ENCODE assay signal across 28 cellular contexts in the genomic region with DNA sequence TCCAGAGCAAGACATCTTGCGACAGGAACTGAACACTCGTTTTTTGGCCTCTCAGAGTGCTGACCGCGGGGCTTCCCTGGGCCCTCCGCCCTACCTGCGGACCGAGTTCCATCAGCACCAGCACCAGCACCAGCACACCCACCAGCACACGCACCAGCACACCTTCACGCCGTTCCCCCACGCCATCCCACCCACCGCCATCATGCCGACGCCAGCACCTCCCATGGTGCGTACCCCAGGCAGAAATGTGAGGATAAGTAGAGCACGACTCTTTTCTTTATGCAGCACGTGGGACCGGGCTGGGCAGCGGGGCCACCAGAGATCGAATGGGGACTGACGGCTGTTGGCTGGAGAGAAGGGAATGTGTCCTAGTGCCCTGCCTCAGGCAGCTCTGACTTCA.
"Had no signal": no experiment of that assay in that cellular context is flagged by ENCODE, and none has a peak within 500 bp of the region (broad histone marks: within the 10 kb centered on the region; RNA-seq: fewer than 3 reads in every experiment).

No MANE protein-coding gene starts in this region.

- DNase-seq: activated CD4-positive, alpha-beta T cell treated with anti-CD3 and anti-CD28 coated beads, Interleukin-2, amount 10 ng/mL, durations not matched to agents 24 days and 14 days; activated CD4-positive, alpha-beta T cell treated with anti-CD3 and anti-CD28 coated beads, Interleukin-2, amount 50 U/mL, for 4 hours; activated CD8-positive, alpha-beta T cell treated with anti-CD3 and anti-CD28 coated beads for 36 hours; activated gamma-delta T cell treated with Interleukin-2 at 50 U/mL for 16 hours; activated naive CD4-positive, alpha-beta T cell treated with anti-CD3 and anti-CD28 coated beads for 36 hours; activated T-cell treated with anti-CD3 and anti-CD28 coated beads, Interleukin-2, amount 50 U/mL, for 1 hour; adrenal gland; body of pancreas; IMR-90; Karpas-422; NCI-H1105 treated with DMSO at 0.1 percent for 48 hours; NCI-H1436; NCI-H1694; NCI-H1930; NCI-H2081 treated with DMSO at 0.1 percent for 48 hours; NCI-H226; NCI-H446 treated with DMSO at 0.1 percent for 48 hours; NCI-H524; NCI-H69; SHP77 treated with DMSO at 0.1 percent for 48 hours; SK-N-SH; T-helper 1 cell; T1000 had no signal

- H3K27ac Mint-ChIP-seq: activated CD4-positive, alpha-beta T cell treated with anti-CD3 and anti-CD28 coated beads, Interleukin-2, amount 10 ng/mL, durations not matched to agents 24 days and 14 days; activated CD8-positive, alpha-beta T cell treated with anti-CD3 and anti-CD28 coated beads for 36 hours; activated naive CD4-positive, alpha-beta T cell treated with anti-CD3 and anti-CD28 coated beads for 36 hours; activated naive CD4-positive, alpha-beta T cell treated with anti-CD3 and anti-CD28 coated beads, Interleukin-2, amount 50 U/mL, for 72 hours; activated T-helper 1 cell treated with anti-CD3 and anti-CD28 coated beads, Interleukin-12 subunit alpha, Interleukin-12 subunit beta, Interleukin-2, Interleukin-4 antibody, amounts not matched to agents 30 ng/mL and 10 ng/mL and 1 ng/mL, durations not matched to agents 14 hours and 24 hours and 36 hours had no signal

- H3K4me3 ChIP-seq: adrenal gland, body of pancreas, breast epithelium, K562, SJSA1 had no signal

- H3K27me3 ChIP-seq: adrenal gland, body of pancreas, breast epithelium, SJSA1 had no signal

- H3K27me3 Mint-ChIP-seq: activated CD4-positive, alpha-beta T cell treated with anti-CD3 and anti-CD28 coated beads, Interleukin-2, amount 10 ng/mL, durations not matched to agents 24 days and 14 days; activated CD8-positive, alpha-beta T cell treated with anti-CD3 and anti-CD28 coated beads for 36 hours had no signal

- H3K27ac ChIP-seq: adrenal gland, body of pancreas, breast epithelium, SJSA1 had no signal

- H3K36me3 ChIP-seq: breast epithelium, SJSA1 had no signal

- H3K9me3 ChIP-seq: adrenal gland, body of pancreas, breast epithelium, SK-N-SH had no signal

- H3K4me2 ChIP-seq: SK-N-SH had no signal

- H3K9me3 Mint-ChIP-seq: activated CD4-positive, alpha-beta T cell treated with anti-CD3 and anti-CD28 coated beads, Interleukin-2, amount 10 ng/mL, durations not matched to agents 24 days and 14 days; activated CD8-positive, alpha-beta T cell treated with anti-CD3 and anti-CD28 coated beads for 36 hours; activated naive CD4-positive, alpha-beta T cell treated with anti-CD3 and anti-CD28 coated beads for 36 hours; activated naive CD4-positive, alpha-beta T cell treated with anti-CD3 and anti-CD28 coated beads, Interleukin-2, amount 50 U/mL, for 72 hours; activated T-helper 1 cell treated with anti-CD3 and anti-CD28 coated beads, Interleukin-12 subunit alpha, Interleukin-12 subunit beta, Interleukin-2, Interleukin-4 antibody, amounts not matched to agents 30 ng/mL and 10 ng/mL and 1 ng/mL, durations not matched to agents 14 hours and 24 hours and 36 hours had no signal

- H3K9ac ChIP-seq: SK-N-SH had no signal

- H3K4me3 Mint-ChIP-seq: activated CD4-positive, alpha-beta T cell treated with anti-CD3 and anti-CD28 coated beads, Interleukin-2, amount 10 ng/mL, durations not matched to agents 24 days and 14 days; activated CD8-positive, alpha-beta T cell treated with anti-CD3 and anti-CD28 coated beads for 36 hours; activated naive CD4-positive, alpha-beta T cell treated with anti-CD3 and anti-CD28 coated beads for 36 hours; activated T-helper 1 cell treated with anti-CD3 and anti-CD28 coated beads, Interleukin-12 subunit alpha, Interleukin-12 subunit beta, Interleukin-2, Interleukin-4 antibody, amounts not matched to agents 30 ng/mL and 10 ng/mL and 1 ng/mL, durations not matched to agents 14 hours and 24 hours and 36 hours had no signal

- H3K4me1 ChIP-seq: adrenal gland, body of pancreas, breast epithelium, SJSA1 had no signal
